In genomic region chr7:27187158-27187701, GRCh38 we compare ENCODE assay signal across 17 cellular contexts. TPM values are rescaled to one million over a fixed set of nuclear protein-coding genes. Genes with fewer than 3 reads are reported as not detected.
DNase-seq lines count a peak whose midpoint lies in the region; ATAC-seq and TF ChIP-seq lines count a peak whose summit lies in the region.
"Had no signal": no experiment of that assay in that cellular context is flagged by ENCODE, and none has a peak within 500 bp of the region (broad histone marks: within the 10 kb centered on the region; RNA-seq: fewer than 3 reads in every experiment).

No MANE protein-coding gene starts in this region.

- ATAC-seq in stimulated activated naive CD8-positive, alpha-beta T cell treated with anti-CD3 and anti-CD28 coated beads, Interleukin-15, amount 100 ng/mL, for 72 hours, result no peak
- ATAC-seq in stimulated activated naive CD8-positive, alpha-beta T cell treated with anti-CD3 and anti-CD28 coated beads, Interleukin-15, Interleukin-2, amounts not matched to agents 100 U/mL and 50 U/mL, for 24 hours, result no peak
- ATAC-seq in effector memory CD8-positive, alpha-beta T cell (replicated peaks), result no peak
- ATAC-seq in natural killer cell treated with Interleukin-12 subunit alpha and Interleukin-12 subunit beta and Interleukin-15 and Interleukin-18, amount 100 ng/mL, for 72 hours, result no peak
- ATAC-seq in foreskin keratinocyte (no peak), SK-N-SH treated with all-trans-retinoic acid at 6 μM for 48 hours (no peak)
- ATAC-seq: WTC11 had no signal

- H3K27me3 ChIP-seq in stomach, result peaks cover 80 to 100% (median 100%) of the 10 kb centered on the region in 3 donors
- peaks cover 100% of the 10 kb centered on the region for H3K27me3 ChIP-seq in foreskin keratinocyte
- H3K27me3 ChIP-seq: MG63 had no signal

- H3K36me3 ChIP-seq in stomach, result no peaks in the 10 kb centered on the region
- H3K36me3 ChIP-seq: MG63, upper lobe of left lung had no signal

- WGBS in stomach, 5 donors, result 18 to 20% (median 18%) methylated on average over 5 of the region's 5 CpGs

- H3K27ac Mint-ChIP-seq in stimulated activated naive CD8-positive, alpha-beta T cell treated with anti-CD3 and anti-CD28 coated beads, Interleukin-15, amount 100 ng/mL, for 72 hours, result no peak overlapping the region
- H3K27ac Mint-ChIP-seq in effector memory CD8-positive, alpha-beta T cell, result no peak overlapping the region
- no peak overlapping the region for H3K27ac Mint-ChIP-seq in natural killer cell treated with Interleukin-12 subunit alpha and Interleukin-12 subunit beta and Interleukin-15 and Interleukin-18, amount 100 ng/mL, for 72 hours
- H3K27ac Mint-ChIP-seq: WTC11 had no signal

- peak in 1 of 2 donors; percentile 10 for DNase-seq in stimulated activated naive CD8-positive, alpha-beta T cell treated with anti-CD3 and anti-CD28 coated beads, Interleukin-15, amount 100 ng/mL, for 72 hours
- DNase-seq in stimulated activated naive CD8-positive, alpha-beta T cell treated with anti-CD3 and anti-CD28 coated beads, Interleukin-15, Interleukin-2, amounts not matched to agents 100 U/mL and 50 U/mL, for 24 hours, result no peak
- no peak for DNase-seq in effector memory CD8-positive, alpha-beta T cell
- DNase-seq in natural killer cell treated with Interleukin-12 subunit alpha and Interleukin-12 subunit beta and Interleukin-15 and Interleukin-18, amount 100 ng/mL, for 72 hours (ENCODE audit: low spot score), result no peak
- DNase-seq in stomach (no peak), NCI-H1436 (lab: John Stamatoyannopoulos, UW) (no peak), foreskin keratinocyte (no peak)
- DNase-seq: amygdala; MG63; NCI-H2107; stimulated activated CD4-positive, alpha-beta T cell treated with anti-CD3 and anti-CD28 coated beads, Interleukin-12 subunit alpha, Interleukin-12 subunit beta, amount 100 ng/mL, for 4 hours had no signal

- H3K4me1 ChIP-seq in stomach (peaks cover 39 to 63% (median 58%) of the 10 kb centered on the region in 4 donors), foreskin keratinocyte (no peaks in the 10 kb centered on the region)

- TF ChIP-seq POLR2A in stomach (IDR thresholded peaks at IDR 0.05), result no peak

- no peak overlapping the region for H3K4me3 ChIP-seq in stomach
- H3K4me3 ChIP-seq: MG63 had no signal

- peaks cover 100% of the 10 kb centered on the region for H3K27me3 Mint-ChIP-seq in stimulated activated naive CD8-positive, alpha-beta T cell treated with anti-CD3 and anti-CD28 coated beads, Interleukin-15, amount 100 ng/mL, for 72 hours
- peaks cover 83 to 99% of the 10 kb centered on the region in 2 donors for H3K27me3 Mint-ChIP-seq in effector memory CD8-positive, alpha-beta T cell
- H3K27me3 Mint-ChIP-seq in natural killer cell treated with Interleukin-12 subunit alpha and Interleukin-12 subunit beta and Interleukin-15 and Interleukin-18, amount 100 ng/mL, for 72 hours, result peaks cover 56 to 81% of the 10 kb centered on the region in 2 donors

- H3K27ac ChIP-seq in stomach (no peak overlapping the region), foreskin keratinocyte (no peak overlapping the region)
- H3K27ac ChIP-seq: upper lobe of left lung had no signal

- no peaks in the 10 kb centered on the region for H3K9me3 Mint-ChIP-seq in stimulated activated naive CD8-positive, alpha-beta T cell treated with anti-CD3 and anti-CD28 coated beads, Interleukin-15, amount 100 ng/mL, for 72 hours
- no peaks in the 10 kb centered on the region for H3K9me3 Mint-ChIP-seq in effector memory CD8-positive, alpha-beta T cell
- no peaks in the 10 kb centered on the region for H3K9me3 Mint-ChIP-seq in natural killer cell treated with Interleukin-12 subunit alpha and Interleukin-12 subunit beta and Interleukin-15 and Interleukin-18, amount 100 ng/mL, for 72 hours
- H3K9me3 Mint-ChIP-seq: neural crest cell, WTC11 had no signal

- TF ChIP-seq CTCF in stomach (IDR thresholded peaks at IDR 0.05) (no peak), foreskin keratinocyte (conservative IDR thresholded peaks at IDR 0.05) (no peak)

- intact Hi-C loops in stomach (cut with DNase I; ENCODE audit: low total_unique reads), result no loop called here

- peaks cover 54% of the 10 kb centered on the region for H3K36me3 Mint-ChIP-seq in effector memory CD8-positive, alpha-beta T cell (ENCODE audit: insufficient read depth)
- H3K36me3 Mint-ChIP-seq in natural killer cell treated with Interleukin-12 subunit alpha and Interleukin-12 subunit beta and Interleukin-15 and Interleukin-18, amount 100 ng/mL, for 72 hours, result no peaks in the 10 kb centered on the region

- peaks cover 0 to 16% (median 0%) of the 10 kb centered on the region in 4 donors for H3K9me3 ChIP-seq in stomach
- H3K9me3 ChIP-seq: MG63, upper lobe of left lung had no signal

- no peak for TF ChIP-seq EP300 in stomach (IDR thresholded peaks at IDR 0.05)

- peaks cover 70% of the 10 kb centered on the region for H3K4me1 Mint-ChIP-seq in stimulated activated naive CD8-positive, alpha-beta T cell treated with anti-CD3 and anti-CD28 coated beads, Interleukin-15, amount 100 ng/mL, for 72 hours
- H3K4me1 Mint-ChIP-seq in effector memory CD8-positive, alpha-beta T cell (ENCODE audit: low read depth in 2 of 2), result peaks cover 42 to 55% of the 10 kb centered on the region in 2 donors
- peaks cover 34 to 41% of the 10 kb centered on the region in 2 donors for H3K4me1 Mint-ChIP-seq in natural killer cell treated with Interleukin-12 subunit alpha and Interleukin-12 subunit beta and Interleukin-15 and Interleukin-18, amount 100 ng/mL, for 72 hours (ENCODE audit: low read depth in 2 of 2)

- peak overlapping the region; percentile 81 to 89 for H3K4me3 Mint-ChIP-seq in stimulated activated naive CD8-positive, alpha-beta T cell treated with anti-CD3 and anti-CD28 coated beads, Interleukin-15, amount 100 ng/mL, for 72 hours
- peak overlapping the region; percentile 82 to 86 for H3K4me3 Mint-ChIP-seq in effector memory CD8-positive, alpha-beta T cell
- H3K4me3 Mint-ChIP-seq in natural killer cell treated with Interleukin-12 subunit alpha and Interleukin-12 subunit beta and Interleukin-15 and Interleukin-18, amount 100 ng/mL, for 72 hours, result peak overlapping the region; percentile 92

TF ChIP-seq in SK-N-SH treated with all-trans-retinoic acid at 6 μM for 48 hours, 23 proteins besides CTCF, POLR2A, EP300 and RAD21:
- TF ChIP-seq ZNF565 (CRISPR knock-in tag; conservative IDR thresholded peaks at IDR 0.05; ENCODE audit: low read depth), result no peak
- TF ChIP-seq ESRRG (CRISPR knock-in tag; IDR thresholded peaks at IDR 0.05), result no peak
- no peak for TF ChIP-seq OSR1 (CRISPR knock-in tag; IDR thresholded peaks at IDR 0.05)

RNA-seq across cellular contexts. Expression of gene HOXA11, which starts 2.2 kb away (rescaled TPM):
- under 1 TPM; 0.20 to 0.76 TPM for total RNA-seq in natural killer cell treated with Interleukin-12 subunit alpha and Interleukin-12 subunit beta and Interleukin-15 and Interleukin-18, amount 100 ng/mL, for 72 hours
- total RNA-seq in stomach, result 1 to 10 TPM in 1 of 5 donors, not detected in 4; 5.2 TPM
- polyA plus RNA-seq in stomach, result not detected
- total RNA-seq in foreskin keratinocyte, result 0.07 and 0.31 TPM in 2 replicates
- polyA plus RNA-seq in foreskin keratinocyte, result 0.17 and 0.21 TPM in 2 replicates
- total RNA-seq: H1, neural crest cell, upper lobe of left lung, WTC11 had no signal
- polyA plus RNA-seq: H1 had no signal

RNA-seq across cellular contexts. Expression of gene HOXA13, which starts 12.7 kb away (rescaled TPM):
- not detected for total RNA-seq in natural killer cell treated with Interleukin-12 subunit alpha and Interleukin-12 subunit beta and Interleukin-15 and Interleukin-18, amount 100 ng/mL, for 72 hours
- total RNA-seq in stomach (10 to 100 TPM in 1 of 5 donors, not detected in 4; 29.0 TPM), foreskin keratinocyte (not detected in 2 replicates)
- polyA plus RNA-seq in stomach (not detected), foreskin keratinocyte (not detected in 2 replicates)
- total RNA-seq: H1, neural crest cell, upper lobe of left lung, WTC11 had no signal
- polyA plus RNA-seq: H1 had no signal

RNA-seq across cellular contexts. Expression of gene HOXA10, which starts 13.1 kb away (rescaled TPM):
- 1 to 10 TPM in 1 of 2 donors, under 1 TPM in 1; 0.88 to 1.3 TPM for total RNA-seq in natural killer cell treated with Interleukin-12 subunit alpha and Interleukin-12 subunit beta and Interleukin-15 and Interleukin-18, amount 100 ng/mL, for 72 hours
- total RNA-seq in stomach (100 to 1,000 TPM in 1 of 5 donors, under 1 TPM in 1, not detected in 3; 0.92 to 337 TPM), foreskin keratinocyte (4.8 and 6.1 TPM in 2 replicates)
- polyA plus RNA-seq in stomach (under 1 TPM in 1 of 3 donors, not detected in 2; 0.18 TPM), foreskin keratinocyte (3.3 and 3.7 TPM in 2 replicates)
- total RNA-seq: H1, SK-MEL-5 had no signal
- polyA plus RNA-seq: H1 had no signal

RNA-seq across cellular contexts. Expression of gene HOXA9, which starts 21.9 kb away (rescaled TPM):
- total RNA-seq in natural killer cell treated with Interleukin-12 subunit alpha and Interleukin-12 subunit beta and Interleukin-15 and Interleukin-18, amount 100 ng/mL, for 72 hours, result 1 to 10 TPM in 1 of 2 donors, not detected in 1; 2.4 TPM
- total RNA-seq in stomach (10 to 100 TPM in 1 of 5 donors, not detected in 4; 68.1 TPM), foreskin keratinocyte (47.3 and 59.7 TPM in 2 replicates)
- polyA plus RNA-seq in stomach (under 1 TPM in 1 of 3 donors, not detected in 2; 0.25 TPM), foreskin keratinocyte (34.9 and 51.1 TPM in 2 replicates)
- total RNA-seq: H1, SK-MEL-5, WTC11 had no signal
- polyA plus RNA-seq: H1 had no signal

RNA-seq across cellular contexts. Expression of gene HOXA7, which starts 30.8 kb away (rescaled TPM):
- total RNA-seq in natural killer cell treated with Interleukin-12 subunit alpha and Interleukin-12 subunit beta and Interleukin-15 and Interleukin-18, amount 100 ng/mL, for 72 hours, result under 1 TPM in 1 of 2 donors, not detected in 1; 0.20 TPM
- total RNA-seq in stomach (10 to 100 TPM in 1 of 5 donors, 1 to 10 TPM in 3, not detected in 1; 1.1 to 34.8 (median 3.3) TPM), foreskin keratinocyte (13.1 and 13.3 TPM in 2 replicates)
- polyA plus RNA-seq in stomach (1 to 10 TPM in 1 of 3 donors, under 1 TPM in 2; 0.98 to 7.9 (median 1.00) TPM), foreskin keratinocyte (14.5 and 15.6 TPM in 2 replicates)
- total RNA-seq: H1, SK-MEL-5, WTC11 had no signal
